13 cellular contexts compared by ENCODE assay signal in the genomic region with DNA sequence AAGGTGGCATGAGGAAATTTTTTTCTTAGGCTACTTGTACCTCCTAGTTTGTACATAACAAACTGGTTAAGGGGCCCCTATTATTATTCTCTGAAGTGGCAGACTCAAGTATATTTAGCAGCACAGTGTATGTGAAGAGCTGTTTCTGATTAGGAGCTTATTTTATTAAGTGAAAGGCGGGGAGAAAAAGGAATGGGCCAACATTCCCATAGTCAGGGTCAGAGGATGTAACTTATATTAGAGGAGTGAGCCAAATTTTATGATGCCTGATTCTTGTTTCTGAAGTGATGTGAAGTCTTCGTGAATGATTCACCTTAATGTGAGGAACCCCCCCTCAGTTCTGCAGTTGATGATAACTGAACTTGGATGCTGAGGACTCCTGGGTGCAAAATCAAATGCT. TPM values are rescaled to one million over a fixed set of nuclear protein-coding genes. Genes with fewer than 3 reads are reported as not detected.
A peak's percentile ranks its signal among the peaks of the same experiment; 100 is the strongest.
DNase-seq lines count a peak whose midpoint lies in the region; ATAC-seq and TF ChIP-seq lines count a peak whose summit lies in the region.
"Had no signal": no experiment of that assay in that cellular context is flagged by ENCODE, and none has a peak within 500 bp of the region (broad histone marks: within the 10 kb centered on the region; RNA-seq: fewer than 3 reads in every experiment).

No MANE protein-coding gene starts in this region.

- ATAC-seq in lower lobe of right lung, result no peak
- ATAC-seq in upper lobe of right lung, result no peak
- no peak for ATAC-seq in HG03095 (IDR thresholded peaks at IDR 0.05; ENCODE audit: unreplicated experiment)
- no peak for ATAC-seq in HG02588 (IDR thresholded peaks at IDR 0.05; ENCODE audit: unreplicated experiment)

- H3K9me3 Mint-ChIP-seq in activated naive CD8-positive, alpha-beta T cell (ENCODE audit: low read depth), result no peaks in the 10 kb centered on the region

- H3K4me1 Mint-ChIP-seq in activated naive CD8-positive, alpha-beta T cell (ENCODE audit: low read depth), result peaks cover 70% of the 10 kb centered on the region

- peak overlapping the region; percentile 99 for H3K27ac Mint-ChIP-seq in activated naive CD8-positive, alpha-beta T cell

- H3K27ac ChIP-seq in cardiac muscle cell (no peak overlapping the region), lower lobe of right lung (no peak overlapping the region), upper lobe of right lung (no peak overlapping the region)
- H3K27ac ChIP-seq: epithelial cell of prostate had no signal

- peak overlapping the region; percentile 3 for H3K4me3 ChIP-seq in cardiac muscle cell
- peak overlapping the region; percentile 73 for H3K4me3 ChIP-seq in lower lobe of right lung
- H3K4me3 ChIP-seq in upper lobe of right lung, result peak overlapping the region; percentile 80
- H3K4me3 ChIP-seq: HAP-1 had no signal

- H3K4me1 ChIP-seq in cardiac muscle cell (ENCODE audit: low read depth), result peaks cover 19% of the 10 kb centered on the region
- peaks cover 51% of the 10 kb centered on the region for H3K4me1 ChIP-seq in lower lobe of right lung
- H3K4me1 ChIP-seq in upper lobe of right lung, result peaks cover 31% of the 10 kb centered on the region

- H3K27me3 ChIP-seq in cardiac muscle cell, result no peaks in the 10 kb centered on the region
- H3K27me3 ChIP-seq in lower lobe of right lung (ENCODE audit: low read depth), result no peaks in the 10 kb centered on the region
- H3K27me3 ChIP-seq in upper lobe of right lung, result no peaks in the 10 kb centered on the region

- H3K4me3 Mint-ChIP-seq in activated naive CD8-positive, alpha-beta T cell, result peak overlapping the region; percentile 94

- DNase-seq in cardiac muscle cell (ENCODE audit: low read depth in 1 of 2, low spot score in 1 of 2), result no peak
- DNase-seq in cardiac septum (ENCODE audit: low spot score), result no peak
- no peak for DNase-seq in lower lobe of right lung
- no peak for DNase-seq in upper lobe of right lung
- no peak for DNase-seq in effector CD4-positive, alpha-beta T cell
- DNase-seq: nucleus accumbens; SHP77; stimulated activated CD4-positive, alpha-beta T cell treated with anti-CD3 and anti-CD28 coated beads, Interleukin-2, amount 100 ng/mL, for 24 hours had no signal

- H3K36me3 ChIP-seq in cardiac muscle cell, result no peaks in the 10 kb centered on the region
- no peaks in the 10 kb centered on the region for H3K36me3 ChIP-seq in lower lobe of right lung
- H3K36me3 ChIP-seq in upper lobe of right lung, result no peaks in the 10 kb centered on the region
- H3K36me3 ChIP-seq: HAP-1 had no signal

- peaks cover 8% of the 10 kb centered on the region for H3K36me3 Mint-ChIP-seq in activated naive CD8-positive, alpha-beta T cell

- TF ChIP-seq CTCF in cardiac muscle cell (IDR thresholded peaks at IDR 0.05; ENCODE audit: low read depth, low read length) (no peak), lower lobe of right lung (IDR thresholded peaks at IDR 0.05) (no peak), upper lobe of right lung (IDR thresholded peaks at IDR 0.05) (no peak)

- no peaks in the 10 kb centered on the region for H3K27me3 Mint-ChIP-seq in activated naive CD8-positive, alpha-beta T cell

- H3K9me3 ChIP-seq in cardiac muscle cell (ENCODE audit: low read depth), result no peaks in the 10 kb centered on the region
- no peaks in the 10 kb centered on the region for H3K9me3 ChIP-seq in lower lobe of right lung
- H3K9me3 ChIP-seq in upper lobe of right lung, result no peaks in the 10 kb centered on the region
- H3K9me3 ChIP-seq: HAP-1 had no signal

- intact Hi-C loops in cardiac septum (cut with DNase I) (loop anchor here (5.0 kb wide), 1 partner anchor 150 kb away; the partner anchor contains the start of gene REPS1), lower lobe of right lung (cut with DNase I) (no loop called here), upper lobe of right lung (cut with DNase I) (no loop called here)

RNA-seq across cellular contexts. Expression of gene HECA, which starts 2.8 kb away (rescaled TPM):
- total RNA-seq in cardiac muscle cell (12.7 and 24.4 TPM in 2 replicates), cardiac septum (51.0 TPM), lower lobe of right lung (53.1 TPM), upper lobe of right lung (48.9 TPM)
- 8.7 and 19.6 TPM in 2 replicates for polyA plus RNA-seq in cardiac muscle cell

Comparison
In these comparisons a context has a peak if more than half of its experiments do, and no peak if none do; other contexts are left out.
1. H3K4me3 ChIP-seq: peak in every context shown above with its lines; median percentile 80 in upper lobe of right lung; 73 in lower lobe of right lung; 3 in cardiac muscle cell.